ENCODE assay signal across 8 cellular contexts in genomic region chr2:229124126-229124525, GRCh38.
"Had no signal": no experiment of that assay in that cellular context is flagged by ENCODE, and none has a peak within 500 bp of the region (broad histone marks: within the 10 kb centered on the region; RNA-seq: fewer than 3 reads in every experiment).

No MANE protein-coding gene starts in this region.

- H2AFZ ChIP-seq: GM23248 had no signal

- H3K4me1 ChIP-seq: HAP-1 had no signal

- FAIRE-seq: HepG2 had no signal

- H3K9ac ChIP-seq: GM23248 had no signal

- H3K36me3 ChIP-seq: HAP-1 had no signal

- H3K4me3 ChIP-seq: GM23248, HAP-1 had no signal

- ATAC-seq: HCT116, HepG2 had no signal

- H3K27ac ChIP-seq: GM23248, HL-60 had no signal

- H3K9me3 ChIP-seq: HAP-1 had no signal

- DNase-seq: GM23248, GOT3, H7, HFFc6 had no signal
